Comparison of ENCODE assay signal across 6 cellular contexts in genomic region chr19:13166151-13166550, GRCh38. TPM values are rescaled to one million over a fixed set of nuclear protein-coding genes. Genes with fewer than 3 reads are reported as not detected.
A peak's percentile ranks its signal among the peaks of the same experiment; 100 is the strongest.
DNase-seq lines count a peak whose midpoint lies in the region; ATAC-seq and TF ChIP-seq lines count a peak whose summit lies in the region.
"Not testable (repeated sequence)": the region's sequence is repeated elsewhere in the genome, so short reads cannot be mapped to it uniquely, and the experiment has no call there.

No MANE protein-coding gene starts in this region.

- not testable (repeated sequence) for ATAC-seq in RWPE2 (ENCODE audit: low read depth)

- TF ChIP-seq EP300 in transverse colon (IDR thresholded peaks at IDR 0.05; ENCODE audit: low read depth) = not testable (repeated sequence)

- not testable (repeated sequence) for H3K4me3 Mint-ChIP-seq in activated naive CD4-positive, alpha-beta T cell treated with anti-CD3 and anti-CD28 coated beads, Interleukin-2, amount 50 U/mL, for 24 hours; nephron progenitor cell

- not testable (repeated sequence) for TF ChIP-seq POLR2A in transverse colon (IDR thresholded peaks at IDR 0.05)

- not testable (repeated sequence) for DNase-seq in RWPE2 (ENCODE audit: low spot score); left ventricle myocardium inferior; nephron progenitor cell; transverse colon

- H3K9me3 ChIP-seq in DOHH2 (ENCODE audit: control insufficient read depth, insufficient read depth, low read length); RWPE2 (ENCODE audit: severe bottlenecking); left ventricle myocardium inferior (replicated peaks); transverse colon: not testable (repeated sequence)

- H3K9me3 Mint-ChIP-seq in activated naive CD4-positive, alpha-beta T cell treated with anti-CD3 and anti-CD28 coated beads, Interleukin-2, amount 50 U/mL, for 24 hours; nephron progenitor cell: not testable (repeated sequence)

- not testable (repeated sequence) for H3K9me2 ChIP-seq in DOHH2 (replicated peaks; ENCODE audit: control insufficient read depth, low read length)

- H3K27ac ChIP-seq in DOHH2 (ENCODE audit: low read depth, low read length) = not testable (repeated sequence)
- H3K27ac ChIP-seq in RWPE2 (ENCODE audit: poor library complexity, severe bottlenecking) = peak overlapping the region; percentile 99
- peak overlapping the region; percentile 91 for H3K27ac ChIP-seq in left ventricle myocardium inferior (replicated peaks)
- H3K27ac ChIP-seq in transverse colon = peak overlapping the region; percentile 95 to 98 (median 97)

- not testable (repeated sequence) for H4K20me1 ChIP-seq in DOHH2 (ENCODE audit: control insufficient read depth, insufficient read depth, low read depth, low read length)

- H3K4me2 ChIP-seq in DOHH2 (ENCODE audit: low read length) = peak overlapping the region; percentile 91; the same call in 1 of the 2 replicates

- H3K27me3 Mint-ChIP-seq in activated naive CD4-positive, alpha-beta T cell treated with anti-CD3 and anti-CD28 coated beads, Interleukin-2, amount 50 U/mL, for 24 hours; nephron progenitor cell (ENCODE audit: low read depth, poor library complexity): not testable (repeated sequence)

- peaks cover 39% of the 10 kb centered on the region for H3F3A ChIP-seq in DOHH2 (ENCODE audit: control insufficient read depth, insufficient read depth)

- H3K27me3 ChIP-seq in DOHH2 (ENCODE audit: control insufficient read depth, low read length); RWPE2 (ENCODE audit: insufficient read depth, poor library complexity, severe bottlenecking); left ventricle myocardium inferior (ENCODE audit: low read depth); transverse colon: not testable (repeated sequence)

- WGBS in transverse colon (ENCODE audit: low coverage in 1 of 2), 2 donors = 93 to 100% methylated on average over 1 to 3 of the region's 3 CpGs

- H3K4me1 Mint-ChIP-seq in activated naive CD4-positive, alpha-beta T cell treated with anti-CD3 and anti-CD28 coated beads, Interleukin-2, amount 50 U/mL, for 24 hours = peaks cover 72% of the 10 kb centered on the region
- H3K4me1 Mint-ChIP-seq in nephron progenitor cell = peaks cover 72% of the 10 kb centered on the region

- not testable (repeated sequence) for H3K79me2 ChIP-seq in DOHH2 (ENCODE audit: control insufficient read depth, low read length)

- intact Hi-C loops in left ventricle myocardium inferior (cut with micrococcal nuclease); transverse colon (cut with DNase I; ENCODE audit: low total_unique reads): not testable (repeated sequence)

- H3K27ac Mint-ChIP-seq in activated naive CD4-positive, alpha-beta T cell treated with anti-CD3 and anti-CD28 coated beads, Interleukin-2, amount 50 U/mL, for 24 hours = peak overlapping the region; percentile 12
- peak overlapping the region; percentile 99 for H3K27ac Mint-ChIP-seq in nephron progenitor cell

- H3K36me3 ChIP-seq in DOHH2 (ENCODE audit: control insufficient read depth, low read length); RWPE2 (ENCODE audit: low read depth); left ventricle myocardium inferior; transverse colon: not testable (repeated sequence)

- peaks cover 94% of the 10 kb centered on the region for H3K4me1 ChIP-seq in DOHH2 (ENCODE audit: control insufficient read depth, low read length)
- peaks cover 64% of the 10 kb centered on the region for H3K4me1 ChIP-seq in RWPE2 (ENCODE audit: insufficient read depth, poor library complexity, severe bottlenecking)
- peaks cover 78% of the 10 kb centered on the region for H3K4me1 ChIP-seq in left ventricle myocardium inferior
- H3K4me1 ChIP-seq in transverse colon = peaks cover 36 to 84% (median 65%) of the 10 kb centered on the region in 4 donors

- not testable (repeated sequence) for TF ChIP-seq CTCF in DOHH2 (IDR thresholded peaks at IDR 0.05; ENCODE audit: low read depth, low read length, poor library complexity, severe bottlenecking); RWPE2 (IDR thresholded peaks at IDR 0.05; ENCODE audit: poor library complexity, severe bottlenecking); left ventricle myocardium inferior (IDR thresholded peaks at IDR 0.05; ENCODE audit: borderline replicate concordance); nephron progenitor cell (IDR thresholded peaks at IDR 0.05); transverse colon (IDR thresholded peaks at IDR 0.05)

- not testable (repeated sequence) for H3K36me3 Mint-ChIP-seq in activated naive CD4-positive, alpha-beta T cell treated with anti-CD3 and anti-CD28 coated beads, Interleukin-2, amount 50 U/mL, for 24 hours; nephron progenitor cell (ENCODE audit: low read depth)

- not testable (repeated sequence) for H3K4me3 ChIP-seq in DOHH2 (ENCODE audit: low read length); RWPE2 (ENCODE audit: severe bottlenecking); left ventricle myocardium inferior; transverse colon

- in situ Hi-C loops in transverse colon (cut with MboI; ENCODE audit: low pct_ligation_motif_present in 1 of 4, low pct_unique_long_range_greater_than_20kb in 1 of 4, low sequenced_read_pairs in 3 of 4) = not testable (repeated sequence)

RNA-seq across cellular contexts. Expression of gene IER2, which starts 15.9 kb away (rescaled TPM):
- total RNA-seq in left ventricle myocardium inferior = 17.3 TPM
- 100 to 1,000 TPM; 184 to 503 (median 244) TPM for total RNA-seq in transverse colon

RNA-seq across cellular contexts. Expression of gene STX10, which starts 16.0 kb away (rescaled TPM):
- total RNA-seq in left ventricle myocardium inferior (39.2 TPM), transverse colon (100 to 1,000 TPM in 1 of 4 donors, 10 to 100 TPM in 3; 69.7 to 164 (median 84.2) TPM)

RNA-seq across cellular contexts. Expression of gene NACC1, which starts 48.1 kb away (rescaled TPM):
- total RNA-seq in left ventricle myocardium inferior (35.4 TPM), transverse colon (10 to 100 TPM; 31.6 to 54.2 (median 36.5) TPM)

RNA-seq across cellular contexts. Expression of gene TRMT1, which starts 49.6 kb away (rescaled TPM):
- total RNA-seq in left ventricle myocardium inferior (19.6 TPM), transverse colon (100 to 1,000 TPM in 1 of 4 donors, 10 to 100 TPM in 3; 26.6 to 199 (median 60.7) TPM)

Comparison
In these comparisons a context has a peak if more than half of its experiments do, and no peak if none do; other contexts are left out.
1. RNA of gene IER2, which starts 15.9 kb away (total RNA-seq): 184 to 503 TPM in transverse colon; 17.3 TPM in left ventricle myocardium inferior (single experiment); every median in the first group is over 10 times any median in the second.